1 cellular context compared by ENCODE assay signal in the genomic region with DNA sequence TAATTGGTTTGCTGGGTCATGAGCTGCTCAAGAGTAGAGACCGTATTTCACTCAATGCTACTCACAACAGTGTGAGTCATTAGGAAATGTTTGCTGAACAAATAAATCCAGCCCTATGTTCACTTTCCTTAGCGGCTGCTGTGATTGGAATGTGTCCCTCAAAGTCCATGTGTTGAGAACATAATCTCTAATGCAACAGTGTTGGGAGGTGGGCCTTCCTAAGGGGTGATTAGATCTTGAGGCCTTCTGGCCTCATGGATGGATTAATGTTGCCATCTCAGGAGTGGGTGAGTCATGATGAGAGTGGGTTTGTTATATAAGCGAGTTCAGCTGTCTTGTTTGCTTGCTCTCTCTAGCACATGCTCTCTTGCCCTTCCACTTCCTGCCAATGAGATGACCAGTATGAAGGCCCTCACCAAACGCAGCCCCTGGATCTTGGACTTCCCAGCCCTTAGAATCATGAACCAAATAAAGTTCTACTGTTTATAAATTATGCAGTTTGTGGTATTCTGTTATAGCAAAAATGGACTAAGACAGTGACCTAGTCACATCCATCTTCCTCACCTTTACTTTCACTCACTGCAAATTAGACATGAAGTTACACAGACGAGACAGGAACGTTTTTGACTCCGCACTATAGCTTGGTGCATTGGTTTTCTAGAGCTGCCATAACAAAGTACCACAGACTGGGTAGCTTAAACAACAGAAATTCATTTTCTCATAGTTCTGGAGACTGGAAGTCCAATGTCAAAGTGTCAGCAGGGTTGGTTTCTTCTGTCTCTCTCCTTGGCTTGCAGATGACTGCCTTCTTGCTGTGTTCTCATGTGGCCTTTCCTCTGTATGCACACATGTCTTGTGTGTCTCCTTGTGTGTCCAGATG.
TF ChIP-seq lines count a peak whose summit lies in the region.

No MANE protein-coding gene starts in this region.

TF ChIP-seq in HepG2, 621 proteins besides CTCF, POLR2A, EP300 and RAD21 (continued from another document and continues in another):
- TF ChIP-seq ZNF614 (CRISPR knock-in tag; IDR thresholded peaks at IDR 0.05; ENCODE audit: borderline replicate concordance) (peak; percentile 98), ZBTB20 (CRISPR knock-in tag; IDR thresholded peaks at IDR 0.05; ENCODE audit: borderline replicate concordance, low read depth) (peak; percentile 76; the same call in 1 of the 2 replicates), ZNF879 (CRISPR knock-in tag; IDR thresholded peaks at IDR 0.05) (0 out of 2 replicates have a peak, but pooled peaks have one; percentile 50), ZNF101 (CRISPR knock-in tag; IDR thresholded peaks at IDR 0.05; ENCODE audit: borderline replicate concordance, low read depth) (no peak), NFATC3 (CRISPR knock-in tag; IDR thresholded peaks at IDR 0.05) (no peak), SMARCC2 (IDR thresholded peaks at IDR 0.05) (0 out of 2 replicates have a peak, but pooled peaks have one; percentile 29), MATR3 (CRISPR knock-in tag; IDR thresholded peaks at IDR 0.05) (no peak), KLF16 (CRISPR knock-in tag; IDR thresholded peaks at IDR 0.05) (peak in 1 of 2 experiments; percentile 91; a peak in 2 of 4 replicates), GTF3A (CRISPR knock-in tag; conservative IDR thresholded peaks at IDR 0.05) (no peak), ZNF598 (CRISPR knock-in tag; IDR thresholded peaks at IDR 0.05; ENCODE audit: borderline replicate concordance) (no peak), ATF1 (CRISPR knock-in tag; IDR thresholded peaks at IDR 0.05) (peak; percentile 76), REXO4 (CRISPR knock-in tag; IDR thresholded peaks at IDR 0.05; ENCODE audit: borderline replicate concordance) (no peak), MAFK (conservative IDR thresholded peaks at IDR 0.05 in 1 of 2, IDR thresholded peaks at IDR 0.05 in 1 of 2; ENCODE audit: low read length in 2 of 2) (no peak), GLI4 (CRISPR knock-in tag; IDR thresholded peaks at IDR 0.05; ENCODE audit: borderline replicate concordance) (0 out of 2 replicates have a peak, but pooled peaks have one; percentile 20), NR2F6 (IDR thresholded peaks at IDR 0.05) (peak; percentile 81), NR2F6 (CRISPR knock-in tag; IDR thresholded peaks at IDR 0.05) (peak; percentile 85), NPAS2 (CRISPR knock-in tag; IDR thresholded peaks at IDR 0.05; ENCODE audit: borderline replicate concordance) (no peak)
- TF ChIP-seq, protein P1, sequence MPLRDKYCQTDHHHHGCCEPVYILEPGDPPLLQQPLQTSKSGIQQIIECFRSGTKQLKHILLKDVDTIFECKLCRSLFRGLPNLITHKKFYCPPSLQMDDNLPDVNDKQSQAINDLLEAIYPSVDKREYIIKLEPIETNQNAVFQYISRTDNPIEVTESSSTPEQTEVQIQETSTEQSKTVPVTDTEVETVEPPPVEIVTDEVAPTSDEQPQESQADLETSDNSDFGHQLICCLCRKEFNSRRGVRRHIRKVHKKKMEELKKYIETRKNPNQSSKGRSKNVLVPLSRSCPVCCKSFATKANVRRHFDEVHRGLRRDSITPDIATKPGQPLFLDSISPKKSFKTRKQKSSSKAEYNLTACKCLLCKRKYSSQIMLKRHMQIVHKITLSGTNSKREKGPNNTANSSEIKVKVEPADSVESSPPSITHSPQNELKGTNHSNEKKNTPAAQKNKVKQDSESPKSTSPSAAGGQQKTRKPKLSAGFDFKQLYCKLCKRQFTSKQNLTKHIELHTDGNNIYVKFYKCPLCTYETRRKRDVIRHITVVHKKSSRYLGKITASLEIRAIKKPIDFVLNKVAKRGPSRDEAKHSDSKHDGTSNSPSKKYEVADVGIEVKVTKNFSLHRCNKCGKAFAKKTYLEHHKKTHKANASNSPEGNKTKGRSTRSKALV (CRISPR knock-in tag; IDR thresholded peaks at IDR 0.05): peak; percentile 83
- TF ChIP-seq, protein P2, sequence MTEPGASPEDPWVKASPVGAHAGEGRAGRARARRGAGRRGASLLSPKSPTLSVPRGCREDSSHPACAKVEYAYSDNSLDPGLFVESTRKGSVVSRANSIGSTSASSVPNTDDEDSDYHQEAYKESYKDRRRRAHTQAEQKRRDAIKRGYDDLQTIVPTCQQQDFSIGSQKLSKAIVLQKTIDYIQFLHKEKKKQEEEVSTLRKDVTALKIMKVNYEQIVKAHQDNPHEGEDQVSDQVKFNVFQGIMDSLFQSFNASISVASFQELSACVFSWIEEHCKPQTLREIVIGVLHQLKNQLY (CRISPR knock-in tag; IDR thresholded peaks at IDR 0.05): peak; percentile 86
- TF ChIP-seq, protein P3, sequence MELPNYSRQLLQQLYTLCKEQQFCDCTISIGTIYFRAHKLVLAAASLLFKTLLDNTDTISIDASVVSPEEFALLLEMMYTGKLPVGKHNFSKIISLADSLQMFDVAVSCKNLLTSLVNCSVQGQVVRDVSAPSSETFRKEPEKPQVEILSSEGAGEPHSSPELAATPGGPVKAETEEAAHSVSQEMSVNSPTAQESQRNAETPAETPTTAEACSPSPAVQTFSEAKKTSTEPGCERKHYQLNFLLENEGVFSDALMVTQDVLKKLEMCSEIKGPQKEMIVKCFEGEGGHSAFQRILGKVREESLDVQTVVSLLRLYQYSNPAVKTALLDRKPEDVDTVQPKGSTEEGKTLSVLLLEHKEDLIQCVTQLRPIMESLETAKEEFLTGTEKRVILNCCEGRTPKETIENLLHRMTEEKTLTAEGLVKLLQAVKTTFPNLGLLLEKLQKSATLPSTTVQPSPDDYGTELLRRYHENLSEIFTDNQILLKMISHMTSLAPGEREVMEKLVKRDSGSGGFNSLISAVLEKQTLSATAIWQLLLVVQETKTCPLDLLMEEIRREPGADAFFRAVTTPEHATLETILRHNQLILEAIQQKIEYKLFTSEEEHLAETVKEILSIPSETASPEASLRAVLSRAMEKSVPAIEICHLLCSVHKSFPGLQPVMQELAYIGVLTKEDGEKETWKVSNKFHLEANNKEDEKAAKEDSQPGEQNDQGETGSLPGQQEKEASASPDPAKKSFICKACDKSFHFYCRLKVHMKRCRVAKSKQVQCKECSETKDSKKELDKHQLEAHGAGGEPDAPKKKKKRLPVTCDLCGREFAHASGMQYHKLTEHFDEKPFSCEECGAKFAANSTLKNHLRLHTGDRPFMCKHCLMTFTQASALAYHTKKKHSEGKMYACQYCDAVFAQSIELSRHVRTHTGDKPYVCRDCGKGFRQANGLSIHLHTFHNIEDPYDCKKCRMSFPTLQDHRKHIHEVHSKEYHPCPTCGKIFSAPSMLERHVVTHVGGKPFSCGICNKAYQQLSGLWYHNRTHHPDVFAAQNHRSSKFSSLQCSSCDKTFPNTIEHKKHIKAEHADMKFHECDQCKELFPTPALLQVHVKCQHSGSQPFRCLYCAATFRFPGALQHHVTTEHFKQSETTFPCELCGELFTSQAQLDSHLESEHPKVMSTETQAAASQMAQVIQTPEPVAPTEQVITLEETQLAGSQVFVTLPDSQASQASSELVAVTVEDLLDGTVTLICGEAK (IDR thresholded peaks at IDR 0.05): no peak
- TF ChIP-seq, protein P3 (CRISPR knock-in tag; IDR thresholded peaks at IDR 0.05): peak; percentile 75
- TF ChIP-seq, protein P4, sequence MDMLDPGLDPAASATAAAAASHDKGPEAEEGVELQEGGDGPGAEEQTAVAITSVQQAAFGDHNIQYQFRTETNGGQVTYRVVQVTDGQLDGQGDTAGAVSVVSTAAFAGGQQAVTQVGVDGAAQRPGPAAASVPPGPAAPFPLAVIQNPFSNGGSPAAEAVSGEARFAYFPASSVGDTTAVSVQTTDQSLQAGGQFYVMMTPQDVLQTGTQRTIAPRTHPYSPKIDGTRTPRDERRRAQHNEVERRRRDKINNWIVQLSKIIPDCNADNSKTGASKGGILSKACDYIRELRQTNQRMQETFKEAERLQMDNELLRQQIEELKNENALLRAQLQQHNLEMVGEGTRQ (IDR thresholded peaks at IDR 0.05; ENCODE audit: low read depth, low read length): no peak
- TF ChIP-seq, protein P4 (CRISPR knock-in tag; IDR thresholded peaks at IDR 0.05; ENCODE audit: borderline replicate concordance): no peak
- TF ChIP-seq, protein P5, sequence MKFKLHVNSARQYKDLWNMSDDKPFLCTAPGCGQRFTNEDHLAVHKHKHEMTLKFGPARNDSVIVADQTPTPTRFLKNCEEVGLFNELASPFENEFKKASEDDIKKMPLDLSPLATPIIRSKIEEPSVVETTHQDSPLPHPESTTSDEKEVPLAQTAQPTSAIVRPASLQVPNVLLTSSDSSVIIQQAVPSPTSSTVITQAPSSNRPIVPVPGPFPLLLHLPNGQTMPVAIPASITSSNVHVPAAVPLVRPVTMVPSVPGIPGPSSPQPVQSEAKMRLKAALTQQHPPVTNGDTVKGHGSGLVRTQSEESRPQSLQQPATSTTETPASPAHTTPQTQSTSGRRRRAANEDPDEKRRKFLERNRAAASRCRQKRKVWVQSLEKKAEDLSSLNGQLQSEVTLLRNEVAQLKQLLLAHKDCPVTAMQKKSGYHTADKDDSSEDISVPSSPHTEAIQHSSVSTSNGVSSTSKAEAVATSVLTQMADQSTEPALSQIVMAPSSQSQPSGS (CRISPR knock-in tag; IDR thresholded peaks at IDR 0.05): peak; percentile 81; the same call in 1 of the 2 replicates
- TF ChIP-seq, protein P6, sequence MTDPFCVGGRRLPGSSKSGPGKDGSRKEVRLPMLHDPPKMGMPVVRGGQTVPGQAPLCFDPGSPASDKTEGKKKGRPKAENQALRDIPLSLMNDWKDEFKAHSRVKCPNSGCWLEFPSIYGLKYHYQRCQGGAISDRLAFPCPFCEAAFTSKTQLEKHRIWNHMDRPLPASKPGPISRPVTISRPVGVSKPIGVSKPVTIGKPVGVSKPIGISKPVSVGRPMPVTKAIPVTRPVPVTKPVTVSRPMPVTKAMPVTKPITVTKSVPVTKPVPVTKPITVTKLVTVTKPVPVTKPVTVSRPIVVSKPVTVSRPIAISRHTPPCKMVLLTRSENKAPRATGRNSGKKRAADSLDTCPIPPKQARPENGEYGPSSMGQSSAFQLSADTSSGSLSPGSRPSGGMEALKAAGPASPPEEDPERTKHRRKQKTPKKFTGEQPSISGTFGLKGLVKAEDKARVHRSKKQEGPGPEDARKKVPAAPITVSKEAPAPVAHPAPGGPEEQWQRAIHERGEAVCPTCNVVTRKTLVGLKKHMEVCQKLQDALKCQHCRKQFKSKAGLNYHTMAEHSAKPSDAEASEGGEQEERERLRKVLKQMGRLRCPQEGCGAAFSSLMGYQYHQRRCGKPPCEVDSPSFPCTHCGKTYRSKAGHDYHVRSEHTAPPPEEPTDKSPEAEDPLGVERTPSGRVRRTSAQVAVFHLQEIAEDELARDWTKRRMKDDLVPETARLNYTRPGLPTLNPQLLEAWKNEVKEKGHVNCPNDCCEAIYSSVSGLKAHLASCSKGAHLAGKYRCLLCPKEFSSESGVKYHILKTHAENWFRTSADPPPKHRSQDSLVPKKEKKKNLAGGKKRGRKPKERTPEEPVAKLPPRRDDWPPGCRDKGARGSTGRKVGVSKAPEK (CRISPR knock-in tag; IDR thresholded peaks at IDR 0.05; ENCODE audit: borderline replicate concordance): no peak
- TF ChIP-seq, protein P7, sequence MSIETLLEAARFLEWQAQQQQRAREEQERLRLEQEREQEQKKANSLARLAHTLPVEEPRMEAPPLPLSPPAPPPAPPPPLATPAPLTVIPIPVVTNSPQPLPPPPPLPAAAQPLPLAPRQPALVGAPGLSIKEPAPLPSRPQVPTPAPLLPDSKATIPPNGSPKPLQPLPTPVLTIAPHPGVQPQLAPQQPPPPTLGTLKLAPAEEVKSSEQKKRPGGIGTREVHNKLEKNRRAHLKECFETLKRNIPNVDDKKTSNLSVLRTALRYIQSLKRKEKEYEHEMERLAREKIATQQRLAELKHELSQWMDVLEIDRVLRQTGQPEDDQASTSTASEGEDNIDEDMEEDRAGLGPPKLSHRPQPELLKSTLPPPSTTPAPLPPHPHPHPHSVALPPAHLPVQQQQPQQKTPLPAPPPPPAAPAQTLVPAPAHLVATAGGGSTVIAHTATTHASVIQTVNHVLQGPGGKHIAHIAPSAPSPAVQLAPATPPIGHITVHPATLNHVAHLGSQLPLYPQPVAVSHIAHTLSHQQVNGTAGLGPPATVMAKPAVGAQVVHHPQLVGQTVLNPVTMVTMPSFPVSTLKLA (IDR thresholded peaks at IDR 0.05): peak; percentile 62
